ENCODE assay signal across 8 cellular contexts in genomic region chr1:29900086-29900485, GRCh38.
"Had no signal": no experiment of that assay in that cellular context is flagged by ENCODE, and none has a peak within 500 bp of the region (broad histone marks: within the 10 kb centered on the region; RNA-seq: fewer than 3 reads in every experiment).

No MANE protein-coding gene starts in this region.

- H3K4me1 ChIP-seq: breast epithelium had no signal

- H3K4me3 ChIP-seq: breast epithelium had no signal

- H3K27ac Mint-ChIP-seq: activated CD8-positive, alpha-beta memory T cell treated with anti-CD3 and anti-CD28 coated beads, Interleukin-2, amount 10 ng/mL, durations not matched to agents 7 days and 5 days; T-helper 2 cell treated with Interferon-gamma antibody and Interleukin-4, amounts not matched to agents 5 μg/mL and 100 μg/mL, for 36 hours had no signal

- H3K9me3 ChIP-seq: breast epithelium had no signal

- H3K4me1 Mint-ChIP-seq: activated CD8-positive, alpha-beta memory T cell treated with anti-CD3 and anti-CD28 coated beads, Interleukin-2, amount 10 ng/mL, durations not matched to agents 7 days and 5 days had no signal

- H3K27ac ChIP-seq: breast epithelium had no signal

- DNase-seq: activated CD8-positive, alpha-beta memory T cell treated with anti-CD3 and anti-CD28 coated beads, Interleukin-2, amount 10 ng/mL, durations not matched to agents 7 days and 5 days; activated gamma-delta T cell treated with Interleukin-2 at 50 U/mL for 16 hours; activated T-cell treated with anti-CD3 and anti-CD28 coated beads, Interleukin-2, amount 50 U/mL, for 48 hours had no signal

- H3K9me3 Mint-ChIP-seq: T-helper 2 cell treated with Interferon-gamma antibody and Interleukin-4, amounts not matched to agents 5 μg/mL and 100 μg/mL, for 36 hours had no signal

- ATAC-seq: activated CD4-positive, CD25-positive, alpha-beta regulatory T cell treated with anti-CD3 and anti-CD28 coated beads, Interleukin-2, amount 50 U/mL, for 24 hours; activated CD8-positive, alpha-beta memory T cell treated with anti-CD3 and anti-CD28 coated beads, Interleukin-2, amount 10 ng/mL, durations not matched to agents 7 days and 5 days; esophagus mucosa; left lobe of liver had no signal

- H3K36me3 Mint-ChIP-seq: activated CD8-positive, alpha-beta memory T cell treated with anti-CD3 and anti-CD28 coated beads, Interleukin-2, amount 10 ng/mL, durations not matched to agents 7 days and 5 days had no signal

- H3K4me3 Mint-ChIP-seq: activated CD8-positive, alpha-beta memory T cell treated with anti-CD3 and anti-CD28 coated beads, Interleukin-2, amount 10 ng/mL, durations not matched to agents 7 days and 5 days; T-helper 2 cell treated with Interferon-gamma antibody and Interleukin-4, amounts not matched to agents 5 μg/mL and 100 μg/mL, for 36 hours had no signal

- H3K36me3 ChIP-seq: breast epithelium had no signal
